In the genomic region with DNA sequence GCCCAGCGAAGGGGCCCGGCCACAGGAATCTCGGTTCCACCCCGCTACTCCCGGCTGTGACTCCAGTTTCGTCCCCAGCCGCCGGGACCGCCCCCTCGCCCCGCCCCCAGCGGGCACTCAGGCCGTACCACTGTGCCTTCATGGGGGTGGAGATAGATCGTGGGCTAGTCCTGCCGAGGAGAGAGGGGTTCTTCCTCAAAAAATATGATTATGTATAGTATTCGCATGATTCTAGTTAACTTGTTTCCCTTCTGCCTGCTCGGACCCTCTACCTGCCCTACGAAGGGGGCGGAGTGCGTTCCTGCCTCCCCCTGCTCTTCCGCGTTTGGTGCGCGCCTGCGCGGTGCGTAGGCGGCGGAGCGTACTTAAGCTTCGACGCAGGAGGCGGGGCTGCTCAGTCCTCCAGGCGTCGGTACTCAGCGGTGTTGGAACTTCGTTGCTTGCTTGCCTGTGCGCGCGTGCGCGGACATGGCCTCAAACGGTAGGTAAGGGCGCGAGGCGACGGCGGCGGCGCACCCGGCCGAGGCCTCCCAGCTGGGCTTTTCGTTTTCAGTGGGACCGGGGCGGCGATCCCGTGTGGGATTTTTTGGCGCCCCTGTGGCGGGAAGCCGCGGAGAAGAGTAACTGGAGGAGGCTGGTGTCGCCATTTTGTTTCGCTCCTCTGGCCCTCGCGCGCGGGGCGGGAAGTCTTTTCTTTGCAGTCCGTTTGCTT, we compare ENCODE assay signal across 1 cellular context.
TF ChIP-seq lines count a peak whose summit lies in the region.

FUS (plus strand) TSS at position 393 of the 712 bp plus-strand sequence; CDS start at position 469, 76 bp downstream.

TF ChIP-seq in HepG2, 621 proteins besides CTCF, POLR2A, EP300 and RAD21 (continued from another document and continues in another):
- TF ChIP-seq ZNF644 (CRISPR knock-in tag; IDR thresholded peaks at IDR 0.05; ENCODE audit: low read depth) (no peak), U2AF1 (optimal IDR thresholded peaks at IDR 0.05; ENCODE audit: low read depth, low read length) (peak; percentile 99), ZNF143 (CRISPR knock-in tag; IDR thresholded peaks at IDR 0.05) (no peak), SAFB2 (CRISPR knock-in tag; IDR thresholded peaks at IDR 0.05; ENCODE audit: borderline replicate concordance, low read depth) (peak; percentile 99), PHF5A (CRISPR knock-in tag; IDR thresholded peaks at IDR 0.05; ENCODE audit: low read depth, unreplicated experiment) (no peak), FOSL1 (CRISPR knock-in tag; IDR thresholded peaks at IDR 0.05; ENCODE audit: borderline replicate concordance) (no peak), REPIN1 (CRISPR knock-in tag; IDR thresholded peaks at IDR 0.05; ENCODE audit: borderline replicate concordance, low read depth) (peak; percentile 65; the same call in 1 of the 2 replicates), ZNF333 (CRISPR knock-in tag; IDR thresholded peaks at IDR 0.05; ENCODE audit: borderline replicate concordance) (peak; percentile 89), ZNF768 (CRISPR knock-in tag; IDR thresholded peaks at IDR 0.05) (peak; percentile 73), NCOR1 (IDR thresholded peaks at IDR 0.05; ENCODE audit: borderline replicate concordance, low read length) (peak; percentile 6; the same call in 1 of the 2 replicates), KAT7 (CRISPR knock-in tag; IDR thresholded peaks at IDR 0.05; ENCODE audit: borderline replicate concordance) (peak; percentile 73; the same call in 1 of the 2 replicates), KDM2A (CRISPR knock-in tag; IDR thresholded peaks at IDR 0.05; ENCODE audit: borderline replicate concordance, low read depth) (peak; percentile 69; the same call in 1 of the 2 replicates), ZNF674 (CRISPR knock-in tag; IDR thresholded peaks at IDR 0.05; ENCODE audit: low read depth) (peak; percentile 95), ZNF574 (CRISPR knock-in tag; IDR thresholded peaks at IDR 0.05) (peak; percentile 80), KLF15 (CRISPR knock-in tag; IDR thresholded peaks at IDR 0.05; ENCODE audit: borderline replicate concordance) (no peak; the same call in 1 of the 2 replicates), ZNF230 (CRISPR knock-in tag; IDR thresholded peaks at IDR 0.05) (peak; percentile 93), ZNF224 (CRISPR knock-in tag; IDR thresholded peaks at IDR 0.05) (peak; percentile 84; the same call in 1 of the 2 replicates), ZNF75D (CRISPR knock-in tag; IDR thresholded peaks at IDR 0.05; ENCODE audit: borderline replicate concordance) (peak; percentile 71; the same call in 1 of the 2 replicates), ETS1 (CRISPR knock-in tag; IDR thresholded peaks at IDR 0.05) (0 out of 2 replicates have a peak, but pooled peaks have one; percentile 89), FOXJ3 (CRISPR knock-in tag; IDR thresholded peaks at IDR 0.05; ENCODE audit: borderline replicate concordance) (peak; percentile 11; the same call in 1 of the 2 replicates), ADNP (CRISPR knock-in tag; IDR thresholded peaks at IDR 0.05) (no peak), KDM3A (CRISPR knock-in tag; IDR thresholded peaks at IDR 0.05; ENCODE audit: low read depth) (peak; percentile 91; the same call in 1 of the 2 replicates), ZBTB46 (CRISPR knock-in tag; IDR thresholded peaks at IDR 0.05; ENCODE audit: borderline replicate concordance) (no peak), RFX5 (IDR thresholded peaks at IDR 0.05; ENCODE audit: low read depth, low read length) (peak; percentile 30; the same call in 1 of the 2 replicates), ZFY (CRISPR knock-in tag; IDR thresholded peaks at IDR 0.05) (peak; percentile 89), XRCC5 (optimal IDR thresholded peaks at IDR 0.05; ENCODE audit: low read length) (peak; percentile 28), ZBTB39 (CRISPR knock-in tag; IDR thresholded peaks at IDR 0.05) (peak; percentile 91), KDM5A (IDR thresholded peaks at IDR 0.05; ENCODE audit: borderline replicate concordance, low read length) (0 out of 2 replicates have a peak, but pooled peaks have one; percentile 20), PHF8 (CRISPR knock-in tag; IDR thresholded peaks at IDR 0.05) (peak; percentile 96), NCOA1 (CRISPR knock-in tag; IDR thresholded peaks at IDR 0.05) (peak; percentile 99), ZEB1 (IDR thresholded peaks at IDR 0.05; ENCODE audit: insufficient replicate concordance, low read depth) (no peak), ZNF883 (CRISPR knock-in tag; IDR thresholded peaks at IDR 0.05; ENCODE audit: not compliant biosample characterization) (peak; percentile 93), ZBTB7B (CRISPR knock-in tag; IDR thresholded peaks at IDR 0.05) (no peak; the same call in 1 of the 2 replicates), CHD4 (IDR thresholded peaks at IDR 0.05; ENCODE audit: borderline replicate concordance, low read length) (no peak), XBP1 (CRISPR knock-in tag; IDR thresholded peaks at IDR 0.05) (0 out of 2 replicates have a peak, but pooled peaks have one; percentile 53), HES4 (CRISPR knock-in tag; IDR thresholded peaks at IDR 0.05; ENCODE audit: borderline replicate concordance) (peak; percentile 97), HDAC6 (IDR thresholded peaks at IDR 0.05; ENCODE audit: low read depth, low read length) (peak; percentile 78; the same call in 1 of the 2 replicates), ZNF761 (CRISPR knock-in tag; conservative IDR thresholded peaks at IDR 0.05) (peak; percentile 90), ZNF629 (CRISPR knock-in tag; conservative IDR thresholded peaks at IDR 0.05) (no peak), CHD2 (IDR thresholded peaks at IDR 0.05; ENCODE audit: low read depth, low read length) (peak; percentile 11; the same call in 1 of the 2 replicates), ZNF264 (CRISPR knock-in tag; IDR thresholded peaks at IDR 0.05) (peak; percentile 81; the same call in 1 of the 2 replicates), PRMT3 (CRISPR knock-in tag; IDR thresholded peaks at IDR 0.05; ENCODE audit: borderline replicate concordance, low read depth) (peak; percentile 84; the same call in 1 of the 2 replicates), ZKSCAN1 (IDR thresholded peaks at IDR 0.05; ENCODE audit: low read length) (peak; percentile 2; the same call in 1 of the 2 replicates), TOPORS (CRISPR knock-in tag; IDR thresholded peaks at IDR 0.05) (peak; percentile 98), SIX1 (CRISPR knock-in tag; IDR thresholded peaks at IDR 0.05; ENCODE audit: borderline replicate concordance) (no peak)
- TF ChIP-seq, protein P1, sequence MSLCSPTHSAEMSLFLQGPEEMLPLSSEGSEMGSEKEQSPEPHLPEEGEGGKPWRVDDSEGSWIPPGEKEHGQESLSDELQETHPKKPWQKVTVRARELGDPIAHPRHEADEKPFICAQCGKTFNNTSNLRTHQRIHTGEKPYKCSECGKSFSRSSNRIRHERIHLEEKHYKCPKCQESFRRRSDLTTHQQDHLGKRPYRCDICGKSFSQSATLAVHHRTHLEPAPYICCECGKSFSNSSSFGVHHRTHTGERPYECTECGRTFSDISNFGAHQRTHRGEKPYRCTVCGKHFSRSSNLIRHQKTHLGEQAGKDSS (CRISPR knock-in tag; IDR thresholded peaks at IDR 0.05; ENCODE audit: borderline replicate concordance, low read depth): no peak; the same call in 1 of the 2 replicates
- TF ChIP-seq, protein P2, sequence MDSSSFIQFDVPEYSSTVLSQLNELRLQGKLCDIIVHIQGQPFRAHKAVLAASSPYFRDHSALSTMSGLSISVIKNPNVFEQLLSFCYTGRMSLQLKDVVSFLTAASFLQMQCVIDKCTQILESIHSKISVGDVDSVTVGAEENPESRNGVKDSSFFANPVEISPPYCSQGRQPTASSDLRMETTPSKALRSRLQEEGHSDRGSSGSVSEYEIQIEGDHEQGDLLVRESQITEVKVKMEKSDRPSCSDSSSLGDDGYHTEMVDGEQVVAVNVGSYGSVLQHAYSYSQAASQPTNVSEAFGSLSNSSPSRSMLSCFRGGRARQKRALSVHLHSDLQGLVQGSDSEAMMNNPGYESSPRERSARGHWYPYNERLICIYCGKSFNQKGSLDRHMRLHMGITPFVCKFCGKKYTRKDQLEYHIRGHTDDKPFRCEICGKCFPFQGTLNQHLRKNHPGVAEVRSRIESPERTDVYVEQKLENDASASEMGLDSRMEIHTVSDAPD (CRISPR knock-in tag; IDR thresholded peaks at IDR 0.05): peak; percentile 16; the same call in 1 of the 2 replicates
- TF ChIP-seq, protein P3, sequence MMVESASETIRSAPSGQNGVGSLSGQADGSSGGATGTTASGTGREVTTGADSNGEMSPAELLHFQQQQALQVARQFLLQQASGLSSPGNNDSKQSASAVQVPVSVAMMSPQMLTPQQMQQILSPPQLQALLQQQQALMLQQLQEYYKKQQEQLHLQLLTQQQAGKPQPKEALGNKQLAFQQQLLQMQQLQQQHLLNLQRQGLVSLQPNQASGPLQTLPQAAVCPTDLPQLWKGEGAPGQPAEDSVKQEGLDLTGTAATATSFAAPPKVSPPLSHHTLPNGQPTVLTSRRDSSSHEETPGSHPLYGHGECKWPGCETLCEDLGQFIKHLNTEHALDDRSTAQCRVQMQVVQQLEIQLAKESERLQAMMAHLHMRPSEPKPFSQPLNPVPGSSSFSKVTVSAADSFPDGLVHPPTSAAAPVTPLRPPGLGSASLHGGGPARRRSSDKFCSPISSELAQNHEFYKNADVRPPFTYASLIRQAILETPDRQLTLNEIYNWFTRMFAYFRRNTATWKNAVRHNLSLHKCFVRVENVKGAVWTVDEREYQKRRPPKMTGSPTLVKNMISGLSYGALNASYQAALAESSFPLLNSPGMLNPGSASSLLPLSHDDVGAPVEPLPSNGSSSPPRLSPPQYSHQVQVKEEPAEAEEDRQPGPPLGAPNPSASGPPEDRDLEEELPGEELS (CRISPR knock-in tag; IDR thresholded peaks at IDR 0.05): no peak
- TF ChIP-seq, protein P4, sequence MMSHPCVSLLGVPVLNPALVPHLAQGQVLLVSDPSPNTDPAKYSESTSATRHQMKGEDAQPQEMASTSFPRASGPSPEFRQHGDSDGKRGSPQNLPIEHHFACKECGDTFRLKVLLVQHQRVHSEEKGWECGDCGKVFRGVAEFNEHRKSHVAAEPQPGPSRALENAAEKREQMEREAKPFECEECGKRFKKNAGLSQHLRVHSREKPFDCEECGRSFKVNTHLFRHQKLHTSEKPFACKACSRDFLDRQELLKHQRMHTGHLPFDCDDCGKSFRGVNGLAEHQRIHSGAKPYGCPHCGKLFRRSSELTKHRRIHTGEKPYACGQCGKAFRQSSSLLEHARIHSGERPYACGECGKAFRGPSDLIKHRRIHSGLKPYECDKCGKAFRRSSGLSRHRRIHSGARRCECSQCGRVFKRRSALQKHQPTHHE (CRISPR knock-in tag; IDR thresholded peaks at IDR 0.05; ENCODE audit: borderline replicate concordance): no peak; the same call in 1 of the 2 replicates
